In the genomic region with DNA sequence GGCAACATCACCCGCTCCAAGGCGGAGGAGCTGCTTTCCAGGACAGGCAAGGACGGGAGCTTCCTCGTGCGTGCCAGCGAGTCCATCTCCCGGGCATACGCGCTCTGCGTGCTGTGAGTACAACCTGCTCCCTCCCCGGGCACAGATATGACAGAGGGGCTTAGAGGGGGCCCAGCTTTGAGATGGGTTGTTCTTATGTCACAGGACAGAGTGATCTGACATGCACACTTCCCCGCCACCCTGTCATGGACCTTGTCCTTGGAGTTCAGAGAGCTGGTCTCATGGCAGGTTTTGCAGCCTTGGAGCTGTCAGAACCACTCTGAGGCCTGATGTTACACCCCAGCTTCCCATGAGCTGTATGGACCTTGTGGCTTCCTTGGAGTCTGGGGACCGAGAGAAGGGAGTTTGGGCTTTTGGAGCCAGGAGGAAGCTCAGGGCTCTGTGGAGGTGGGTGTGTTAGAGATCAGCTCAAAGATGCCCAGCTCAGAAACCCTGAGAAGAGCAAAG, we compare ENCODE assay signal across 1 cellular context.
TF ChIP-seq lines count a peak whose summit lies in the region.

No MANE protein-coding gene starts in this region.

TF ChIP-seq in HepG2, 621 proteins besides CTCF, POLR2A, EP300 and RAD21 (continues in another document):
- TF ChIP-seq ZNF691 (CRISPR knock-in tag; IDR thresholded peaks at IDR 0.05; ENCODE audit: borderline replicate concordance, low read depth) (no peak), SSRP1 (CRISPR knock-in tag; IDR thresholded peaks at IDR 0.05) (0 out of 2 replicates have a peak, but pooled peaks have one; percentile 13), EED (CRISPR knock-in tag; IDR thresholded peaks at IDR 0.05) (no peak), ZKSCAN8 (CRISPR knock-in tag; IDR thresholded peaks at IDR 0.05; ENCODE audit: borderline replicate concordance) (peak; percentile 7; the same call in 1 of the 2 replicates), ISX (CRISPR knock-in tag; conservative IDR thresholded peaks at IDR 0.05) (no peak), ZNF224 (CRISPR knock-in tag; IDR thresholded peaks at IDR 0.05) (no peak), KLF15 (CRISPR knock-in tag; IDR thresholded peaks at IDR 0.05; ENCODE audit: borderline replicate concordance) (no peak), XRCC5 (optimal IDR thresholded peaks at IDR 0.05; ENCODE audit: low read length) (no peak), ETV6 (CRISPR knock-in tag; conservative IDR thresholded peaks at IDR 0.05) (no peak), MEIS2 (CRISPR knock-in tag; IDR thresholded peaks at IDR 0.05) (peak; percentile 43; the same call in 1 of the 2 replicates), KLF6 (CRISPR knock-in tag; IDR thresholded peaks at IDR 0.05) (no peak), ZNF569 (CRISPR knock-in tag; IDR thresholded peaks at IDR 0.05; ENCODE audit: borderline replicate concordance) (no peak), LBX2 (CRISPR knock-in tag; IDR thresholded peaks at IDR 0.05; ENCODE audit: borderline replicate concordance) (no peak), DMAP1 (CRISPR knock-in tag; IDR thresholded peaks at IDR 0.05) (0 out of 2 replicates have a peak, but pooled peaks have one; percentile 54), SRY (CRISPR knock-in tag; IDR thresholded peaks at IDR 0.05) (no peak), SALL2 (CRISPR knock-in tag; IDR thresholded peaks at IDR 0.05) (peak; percentile 15), TEAD3 (CRISPR knock-in tag; optimal IDR thresholded peaks at IDR 0.05; ENCODE audit: borderline replicate concordance) (no peak), ZNF761 (CRISPR knock-in tag; conservative IDR thresholded peaks at IDR 0.05) (no peak), MYC (CRISPR knock-in tag; IDR thresholded peaks at IDR 0.05; ENCODE audit: borderline replicate concordance) (peak; percentile 60; the same call in 1 of the 2 replicates), HDAC6 (IDR thresholded peaks at IDR 0.05; ENCODE audit: low read depth, low read length) (no peak), FOXA3 (CRISPR knock-in tag; IDR thresholded peaks at IDR 0.05) (0 out of 2 replicates have a peak, but pooled peaks have one; percentile 12), IKZF4 (CRISPR knock-in tag; IDR thresholded peaks at IDR 0.05; ENCODE audit: borderline replicate concordance, low read depth, not compliant biosample characterization) (no peak), ZNF724P (CRISPR knock-in tag; IDR thresholded peaks at IDR 0.05; ENCODE audit: borderline replicate concordance) (no peak), ARNT2 (CRISPR knock-in tag; IDR thresholded peaks at IDR 0.05; ENCODE audit: low read depth) (no peak), KDM5A (IDR thresholded peaks at IDR 0.05; ENCODE audit: borderline replicate concordance, low read length) (no peak), MTA1 (CRISPR knock-in tag; IDR thresholded peaks at IDR 0.05; ENCODE audit: borderline replicate concordance) (peak; percentile 81; the same call in 1 of the 2 replicates), ZNF513 (CRISPR knock-in tag; conservative IDR thresholded peaks at IDR 0.05) (no peak), ZMYM4 (CRISPR knock-in tag; IDR thresholded peaks at IDR 0.05) (0 out of 2 replicates have a peak, but pooled peaks have one; percentile 8), ZNF484 (CRISPR knock-in tag; IDR thresholded peaks at IDR 0.05; ENCODE audit: borderline replicate concordance, low read depth) (no peak), CC2D1A (CRISPR knock-in tag; IDR thresholded peaks at IDR 0.05) (no peak), CENPX (CRISPR knock-in tag; IDR thresholded peaks at IDR 0.05) (no peak), GMEB2 (CRISPR knock-in tag; IDR thresholded peaks at IDR 0.05; ENCODE audit: low read depth) (no peak), SIN3A (IDR thresholded peaks at IDR 0.05; ENCODE audit: borderline replicate concordance, low read depth, low read length) (no peak), ELF4 (CRISPR knock-in tag; IDR thresholded peaks at IDR 0.05; ENCODE audit: borderline replicate concordance) (no peak), ZNF83 (CRISPR knock-in tag; IDR thresholded peaks at IDR 0.05; ENCODE audit: borderline replicate concordance) (no peak), TAF1 (CRISPR knock-in tag; IDR thresholded peaks at IDR 0.05) (peak; percentile 48; the same call in 1 of the 2 replicates), HMG20B (CRISPR knock-in tag; conservative IDR thresholded peaks at IDR 0.05) (no peak), ATF3 (CRISPR knock-in tag; IDR thresholded peaks at IDR 0.05) (no peak), ZNF430 (CRISPR knock-in tag; IDR thresholded peaks at IDR 0.05) (peak; percentile 43; the same call in 1 of the 2 replicates), MXI1 (IDR thresholded peaks at IDR 0.05; ENCODE audit: borderline replicate concordance, low read depth, low read length) (no peak), MATR3 (CRISPR knock-in tag; IDR thresholded peaks at IDR 0.05) (no peak), ZNF589 (CRISPR knock-in tag; conservative IDR thresholded peaks at IDR 0.05) (no peak), HOXA3 (CRISPR knock-in tag; IDR thresholded peaks at IDR 0.05) (peak; percentile 15; the same call in 1 of the 2 replicates), BORCS8-MEF2B (CRISPR knock-in tag; IDR thresholded peaks at IDR 0.05) (no peak), ZNF839 (CRISPR knock-in tag; IDR thresholded peaks at IDR 0.05; ENCODE audit: borderline replicate concordance) (peak; percentile 37; the same call in 1 of the 2 replicates), SCMH1 (CRISPR knock-in tag; IDR thresholded peaks at IDR 0.05; ENCODE audit: borderline replicate concordance) (no peak), CEBPG (CRISPR knock-in tag; IDR thresholded peaks at IDR 0.05) (no peak), PRDM10 (CRISPR knock-in tag; IDR thresholded peaks at IDR 0.05; ENCODE audit: low read depth) (no peak; the same call in 1 of the 2 replicates), BCL6 (CRISPR knock-in tag; IDR thresholded peaks at IDR 0.05) (peak; percentile 86)
- TF ChIP-seq, protein P1, sequence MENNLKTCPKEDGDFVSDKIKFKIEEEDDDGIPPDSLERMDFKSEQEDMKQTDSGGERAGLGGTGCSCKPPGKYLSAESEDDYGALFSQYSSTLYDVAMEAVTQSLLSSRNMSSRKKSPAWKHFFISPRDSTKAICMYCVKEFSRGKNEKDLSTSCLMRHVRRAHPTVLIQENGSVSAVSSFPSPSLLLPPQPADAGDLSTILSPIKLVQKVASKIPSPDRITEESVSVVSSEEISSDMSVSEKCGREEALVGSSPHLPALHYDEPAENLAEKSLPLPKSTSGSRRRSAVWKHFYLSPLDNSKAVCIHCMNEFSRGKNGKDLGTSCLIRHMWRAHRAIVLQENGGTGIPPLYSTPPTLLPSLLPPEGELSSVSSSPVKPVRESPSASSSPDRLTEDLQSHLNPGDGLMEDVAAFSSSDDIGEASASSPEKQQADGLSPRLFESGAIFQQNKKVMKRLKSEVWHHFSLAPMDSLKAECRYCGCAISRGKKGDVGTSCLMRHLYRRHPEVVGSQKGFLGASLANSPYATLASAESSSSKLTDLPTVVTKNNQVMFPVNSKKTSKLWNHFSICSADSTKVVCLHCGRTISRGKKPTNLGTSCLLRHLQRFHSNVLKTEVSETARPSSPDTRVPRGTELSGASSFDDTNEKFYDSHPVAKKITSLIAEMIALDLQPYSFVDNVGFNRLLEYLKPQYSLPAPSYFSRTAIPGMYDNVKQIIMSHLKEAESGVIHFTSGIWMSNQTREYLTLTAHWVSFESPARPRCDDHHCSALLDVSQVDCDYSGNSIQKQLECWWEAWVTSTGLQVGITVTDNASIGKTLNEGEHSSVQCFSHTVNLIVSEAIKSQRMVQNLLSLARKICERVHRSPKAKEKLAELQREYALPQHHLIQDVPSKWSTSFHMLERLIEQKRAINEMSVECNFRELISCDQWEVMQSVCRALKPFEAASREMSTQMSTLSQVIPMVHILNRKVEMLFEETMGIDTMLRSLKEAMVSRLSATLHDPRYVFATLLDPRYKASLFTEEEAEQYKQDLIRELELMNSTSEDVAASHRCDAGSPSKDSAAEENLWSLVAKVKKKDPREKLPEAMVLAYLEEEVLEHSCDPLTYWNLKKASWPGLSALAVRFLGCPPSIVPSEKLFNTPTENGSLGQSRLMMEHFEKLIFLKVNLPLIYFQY (CRISPR knock-in tag; IDR thresholded peaks at IDR 0.05; ENCODE audit: borderline replicate concordance) = no peak
- TF ChIP-seq, protein P2, sequence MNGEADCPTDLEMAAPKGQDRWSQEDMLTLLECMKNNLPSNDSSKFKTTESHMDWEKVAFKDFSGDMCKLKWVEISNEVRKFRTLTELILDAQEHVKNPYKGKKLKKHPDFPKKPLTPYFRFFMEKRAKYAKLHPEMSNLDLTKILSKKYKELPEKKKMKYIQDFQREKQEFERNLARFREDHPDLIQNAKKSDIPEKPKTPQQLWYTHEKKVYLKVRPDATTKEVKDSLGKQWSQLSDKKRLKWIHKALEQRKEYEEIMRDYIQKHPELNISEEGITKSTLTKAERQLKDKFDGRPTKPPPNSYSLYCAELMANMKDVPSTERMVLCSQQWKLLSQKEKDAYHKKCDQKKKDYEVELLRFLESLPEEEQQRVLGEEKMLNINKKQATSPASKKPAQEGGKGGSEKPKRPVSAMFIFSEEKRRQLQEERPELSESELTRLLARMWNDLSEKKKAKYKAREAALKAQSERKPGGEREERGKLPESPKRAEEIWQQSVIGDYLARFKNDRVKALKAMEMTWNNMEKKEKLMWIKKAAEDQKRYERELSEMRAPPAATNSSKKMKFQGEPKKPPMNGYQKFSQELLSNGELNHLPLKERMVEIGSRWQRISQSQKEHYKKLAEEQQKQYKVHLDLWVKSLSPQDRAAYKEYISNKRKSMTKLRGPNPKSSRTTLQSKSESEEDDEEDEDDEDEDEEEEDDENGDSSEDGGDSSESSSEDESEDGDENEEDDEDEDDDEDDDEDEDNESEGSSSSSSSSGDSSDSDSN (CRISPR knock-in tag; IDR thresholded peaks at IDR 0.05) = peak; percentile 8; the same call in 1 of the 2 replicates
- TF ChIP-seq, protein P3, sequence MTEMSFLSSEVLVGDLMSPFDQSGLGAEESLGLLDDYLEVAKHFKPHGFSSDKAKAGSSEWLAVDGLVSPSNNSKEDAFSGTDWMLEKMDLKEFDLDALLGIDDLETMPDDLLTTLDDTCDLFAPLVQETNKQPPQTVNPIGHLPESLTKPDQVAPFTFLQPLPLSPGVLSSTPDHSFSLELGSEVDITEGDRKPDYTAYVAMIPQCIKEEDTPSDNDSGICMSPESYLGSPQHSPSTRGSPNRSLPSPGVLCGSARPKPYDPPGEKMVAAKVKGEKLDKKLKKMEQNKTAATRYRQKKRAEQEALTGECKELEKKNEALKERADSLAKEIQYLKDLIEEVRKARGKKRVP (CRISPR knock-in tag; IDR thresholded peaks at IDR 0.05) = 0 out of 4 replicates have a peak, but pooled peaks of 1 of the 2 experiments have one; percentile 18
